ENCODE assay signal across 27 cellular contexts in genomic region chr3:193149998-193150397, GRCh38.
"Had no signal": no experiment of that assay in that cellular context is flagged by ENCODE, and none has a peak within 500 bp of the region (broad histone marks: within the 10 kb centered on the region; RNA-seq: fewer than 3 reads in every experiment).

No MANE protein-coding gene starts in this region.

- H3K4me1 Mint-ChIP-seq: activated CD4-positive, alpha-beta T cell treated with anti-CD3 and anti-CD28 coated beads, Interleukin-2, amount 10 ng/mL, durations not matched to agents 24 days and 14 days; activated naive CD4-positive, alpha-beta T cell treated with anti-CD3 and anti-CD28 coated beads, Interleukin-2, amount 50 U/mL, for 24 hours; activated naive CD8-positive, alpha-beta T cell treated with anti-CD3 and anti-CD28 coated beads, Interleukin-2, amount 50 U/mL, for 24 hours had no signal

- H3K36me3 Mint-ChIP-seq: activated CD4-positive, alpha-beta memory T cell treated with anti-CD3 and anti-CD28 coated beads for 36 hours; activated naive CD4-positive, alpha-beta T cell treated with anti-CD3 and anti-CD28 coated beads, Interleukin-2, amount 50 U/mL, for 24 hours; natural killer cell treated with Interleukin-12 subunit alpha and Interleukin-12 subunit beta and Interleukin-15 and Interleukin-18, amount 100 ng/mL, for 72 hours had no signal

- H3K4me3 Mint-ChIP-seq: activated CD4-positive, alpha-beta memory T cell treated with anti-CD3 and anti-CD28 coated beads for 36 hours; activated CD4-positive, alpha-beta T cell treated with anti-CD3 and anti-CD28 coated beads, Interleukin-2, amount 10 ng/mL, durations not matched to agents 24 days and 14 days; activated naive CD4-positive, alpha-beta T cell treated with anti-CD3 and anti-CD28 coated beads, Interleukin-2, amount 50 U/mL, for 24 hours; activated naive CD8-positive, alpha-beta T cell treated with anti-CD3 and anti-CD28 coated beads, Interleukin-2, amount 50 U/mL, for 24 hours; natural killer cell treated with Interleukin-12 subunit alpha and Interleukin-12 subunit beta and Interleukin-15 and Interleukin-18, amount 100 ng/mL, for 72 hours; stimulated activated naive CD8-positive, alpha-beta T cell treated with anti-CD3 and anti-CD28 coated beads, Interleukin-15, Interleukin-2, amounts not matched to agents 100 ng/mL and 50 ng/mL, for 24 hours had no signal

- ATAC-seq: activated naive CD8-positive, alpha-beta T cell treated with anti-CD3 and anti-CD28 coated beads, Interleukin-2, amount 50 U/mL, for 24 hours; esophagus mucosa; left lung; lower lobe of right lung; mucosa of descending colon; natural killer cell treated with Interleukin-12 subunit alpha and Interleukin-12 subunit beta and Interleukin-15 and Interleukin-18, amount 100 ng/mL, for 72 hours; right cardiac atrium had no signal

- DNase-seq: activated CD4-positive, alpha-beta memory T cell treated with anti-CD3 and anti-CD28 coated beads for 36 hours; activated CD4-positive, alpha-beta T cell treated with anti-CD3 and anti-CD28 coated beads, Interleukin-2, amount 10 ng/mL, durations not matched to agents 24 days and 14 days; activated CD4-positive, CD25-positive, alpha-beta regulatory T cell treated with anti-CD3 and anti-CD28 coated beads, Interleukin-2, amount 50 U/mL, for 72 hours; activated CD8-positive, alpha-beta memory T cell treated with anti-CD3 and anti-CD28 coated beads, Interleukin-2, amount 50 U/mL, for 4 hours; activated gamma-delta T cell treated with Interleukin-2 at 50 U/mL for 16 hours; activated naive CD8-positive, alpha-beta T cell treated with anti-CD3 and anti-CD28 coated beads, Interleukin-2, amount 50 U/mL, for 24 hours; activated T-cell treated with anti-CD3 and anti-CD28 coated beads, Interleukin-2, amount 50 U/mL, for 1 hour; amygdala; caudate nucleus; cortex of kidney; foreskin melanocyte; kidney glomerular epithelial cell; left lung; lower lobe of right lung; mesendoderm; mucosa of descending colon; posterior cingulate gyrus; spleen; stimulated activated CD4-positive, alpha-beta T cell treated with anti-CD3 and anti-CD28 coated beads, Interleukin-2, amount 100 ng/mL, for 48 hours; T-helper 2 cell; thyroid gland; upper lobe of left lung had no signal

- H3K27ac Mint-ChIP-seq: activated CD4-positive, alpha-beta memory T cell treated with anti-CD3 and anti-CD28 coated beads for 36 hours; activated CD4-positive, alpha-beta T cell treated with anti-CD3 and anti-CD28 coated beads, Interleukin-2, amount 10 ng/mL, durations not matched to agents 24 days and 14 days; activated naive CD4-positive, alpha-beta T cell treated with anti-CD3 and anti-CD28 coated beads, Interleukin-2, amount 50 U/mL, for 24 hours; activated naive CD8-positive, alpha-beta T cell treated with anti-CD3 and anti-CD28 coated beads, Interleukin-2, amount 50 U/mL, for 24 hours; natural killer cell treated with Interleukin-12 subunit alpha and Interleukin-12 subunit beta and Interleukin-15 and Interleukin-18, amount 100 ng/mL, for 72 hours; stimulated activated naive CD8-positive, alpha-beta T cell treated with anti-CD3 and anti-CD28 coated beads, Interleukin-15, Interleukin-2, amounts not matched to agents 100 ng/mL and 50 ng/mL, for 24 hours had no signal

- H3K9me3 Mint-ChIP-seq: activated CD4-positive, alpha-beta memory T cell treated with anti-CD3 and anti-CD28 coated beads for 36 hours; activated CD4-positive, alpha-beta T cell treated with anti-CD3 and anti-CD28 coated beads, Interleukin-2, amount 10 ng/mL, durations not matched to agents 24 days and 14 days; activated naive CD4-positive, alpha-beta T cell treated with anti-CD3 and anti-CD28 coated beads, Interleukin-2, amount 50 U/mL, for 24 hours; activated naive CD8-positive, alpha-beta T cell treated with anti-CD3 and anti-CD28 coated beads, Interleukin-2, amount 50 U/mL, for 24 hours; natural killer cell treated with Interleukin-12 subunit alpha and Interleukin-12 subunit beta and Interleukin-15 and Interleukin-18, amount 100 ng/mL, for 72 hours; stimulated activated naive CD8-positive, alpha-beta T cell treated with anti-CD3 and anti-CD28 coated beads, Interleukin-15, Interleukin-2, amounts not matched to agents 100 ng/mL and 50 ng/mL, for 24 hours had no signal

- H3K27me3 Mint-ChIP-seq: activated CD4-positive, alpha-beta T cell treated with anti-CD3 and anti-CD28 coated beads, Interleukin-2, amount 10 ng/mL, durations not matched to agents 24 days and 14 days; activated naive CD8-positive, alpha-beta T cell treated with anti-CD3 and anti-CD28 coated beads, Interleukin-2, amount 50 U/mL, for 24 hours had no signal
